29 cellular contexts compared by ENCODE assay signal in the genomic region with DNA sequence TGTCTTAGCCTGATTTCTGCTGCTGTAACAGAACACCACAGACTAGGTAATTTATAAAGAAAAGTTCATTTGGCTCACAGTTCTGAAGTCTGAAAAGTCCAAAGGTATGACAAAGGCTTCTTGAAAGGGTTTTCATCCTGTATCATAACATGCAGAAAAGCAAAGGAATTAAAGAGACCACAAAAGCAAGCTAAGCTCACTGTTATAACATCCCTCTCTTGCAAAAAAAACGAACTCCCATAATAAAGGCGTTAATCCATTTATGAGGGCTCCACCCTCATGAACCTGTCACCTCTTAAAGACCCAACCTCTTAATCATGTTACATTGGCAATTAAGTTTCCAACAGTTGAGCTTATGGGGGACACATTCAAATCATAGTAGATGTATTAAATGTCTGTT.
"Had no signal": no experiment of that assay in that cellular context is flagged by ENCODE, and none has a peak within 500 bp of the region (broad histone marks: within the 10 kb centered on the region; RNA-seq: fewer than 3 reads in every experiment).

No MANE protein-coding gene starts in this region.

- H3K9me3 ChIP-seq: adrenal gland, ascending aorta, body of pancreas, breast epithelium had no signal

- H3K36me3 ChIP-seq: adrenal gland, ascending aorta, brain microvascular endothelial cell, breast epithelium, cardiac muscle cell had no signal

- H3K4me1 ChIP-seq: adrenal gland, ascending aorta, body of pancreas, breast epithelium had no signal

- DNase-seq: activated effector memory CD4-positive, alpha-beta T cell treated with anti-CD3 and anti-CD28 coated beads, Interleukin-2, amount 50 U/mL, for 16 hours; activated effector memory CD4-positive, alpha-beta T cell treated with Interleukin-2 at 50 U/mL for 16 hours; activated gamma-delta T cell; activated gamma-delta T cell treated with Interleukin-2 at 50 U/mL for 16 hours; activated naive CD4-positive, alpha-beta T cell; activated naive CD4-positive, alpha-beta T cell treated with anti-CD3 and anti-CD28 coated beads for 36 hours; activated naive CD4-positive, alpha-beta T cell treated with anti-CD3 and anti-CD28 coated beads, Interleukin-2, amount 10 ng/mL, durations not matched to agents 7 days and 5 days; activated naive CD4-positive, alpha-beta T cell treated with anti-CD3 and anti-CD28 coated beads, Interleukin-2, amount 50 U/mL, for 16 hours; activated naive CD4-positive, alpha-beta T cell treated with Interleukin-2 at 50 U/mL for 16 hours; activated naive CD8-positive, alpha-beta T cell treated with anti-CD3 and anti-CD28 coated beads for 36 hours; activated naive CD8-positive, alpha-beta T cell treated with anti-CD3 and anti-CD28 coated beads, Interleukin-2, amount 10 ng/mL, durations not matched to agents 7 days and 5 days; activated naive CD8-positive, alpha-beta T cell treated with anti-CD3 and anti-CD28 coated beads, Interleukin-2, amount 50 U/mL, for 24 hours; activated T-cell treated with anti-CD3 and anti-CD28 coated beads, Interleukin-2, amount 50 U/mL, for 24 hours; activated T-cell treated with anti-CD3 and anti-CD28 coated beads, Interleukin-2, amount 50 U/mL, for 4 hours; activated T-cell treated with anti-CD3 and anti-CD28 coated beads, Interleukin-2, amount 50 U/mL, for 48 hours; activated T-cell treated with anti-CD3 and anti-CD28 coated beads, Interleukin-2, amount 50 U/mL, for 72 hours; adrenal gland; amniotic stem cell; amygdala; anterior cingulate cortex; aorta; body of pancreas; brain microvascular endothelial cell; caudate nucleus; central memory CD4-positive, alpha-beta T cell; cerebellar nuclear complex had no signal

- H3K27me3 ChIP-seq: adrenal gland, ascending aorta, body of pancreas, brain microvascular endothelial cell, breast epithelium, cardiac muscle cell had no signal

- H3K4me3 ChIP-seq: adrenal gland, ascending aorta, body of pancreas, breast epithelium, cardiac muscle cell had no signal
